In genomic region chr6:159794976-159795375, GRCh38 we compare ENCODE assay signal across 1 cellular context. TPM values are rescaled to one million over a fixed set of nuclear protein-coding genes. Genes with fewer than 3 reads are reported as not detected.
"Had no signal": no experiment of that assay in that cellular context is flagged by ENCODE, and none has a peak within 500 bp of the region (broad histone marks: within the 10 kb centered on the region; RNA-seq: fewer than 3 reads in every experiment).

No MANE protein-coding gene starts in this region.

RNA-seq across cellular contexts. Expression of gene PNLDC1, which starts 5.1 kb away (rescaled TPM):
- total RNA-seq: cerebellum had no signal
